Comparison of ENCODE assay signal across 1 cellular context in genomic region chr4:41204400-41204978, GRCh38.
TF ChIP-seq lines count a peak whose summit lies in the region.

No MANE protein-coding gene starts in this region.

TF ChIP-seq in H1, 55 proteins besides CTCF, POLR2A, EP300 and RAD21:
- no peak for TF ChIP-seq HDAC2 (IDR thresholded peaks at IDR 0.05; ENCODE audit: borderline replicate concordance in 1 of 2, low read depth in 2 of 2, low read length in 2 of 2)
- TF ChIP-seq TCF12 (IDR thresholded peaks at IDR 0.05; ENCODE audit: low read depth, low read length) = no peak
- TF ChIP-seq SIN3A (conservative IDR thresholded peaks at IDR 0.05 in 1 of 2, IDR thresholded peaks at IDR 0.05 in 1 of 2; ENCODE audit: low read depth in 1 of 2, low read length in 2 of 2) = no peak
- no peak for TF ChIP-seq BCL11A (IDR thresholded peaks at IDR 0.05; ENCODE audit: low read depth in 2 of 2, low read length in 2 of 2)
